ENCODE assay signal across 27 cellular contexts in genomic region chr13:74820809-74821208, GRCh38.
"Had no signal": no experiment of that assay in that cellular context is flagged by ENCODE, and none has a peak within 500 bp of the region (broad histone marks: within the 10 kb centered on the region; RNA-seq: fewer than 3 reads in every experiment).

No MANE protein-coding gene starts in this region.

- H3K4me1 Mint-ChIP-seq: memory B cell; mesothelial cell of epicardium; naive B cell; stimulated activated naive CD8-positive, alpha-beta T cell treated with anti-CD3 and anti-CD28 coated beads, Interleukin-15, amount 100 ng/mL, for 72 hours had no signal

- ATAC-seq: left lobe of liver; mucosa of descending colon; natural killer cell treated with Interleukin-12 subunit alpha and Interleukin-12 subunit beta and Interleukin-15 and Interleukin-18, amount 100 ng/mL, for 72 hours; sciatic nerve; stimulated activated naive CD8-positive, alpha-beta T cell treated with anti-CD3 and anti-CD28 coated beads, Interleukin-15, amount 100 ng/mL, for 72 hours; upper lobe of right lung had no signal

- H3K4me1 ChIP-seq: esophagus muscularis mucosa, prostate gland, right atrium auricular region, suprapubic skin, transverse colon, upper lobe of right lung, uterus had no signal

- H3K27ac Mint-ChIP-seq: dendritic cell treated with granulocyte-macrophage colony-stimulating factor and Interleukin-4, amounts not matched to agents 40 ng/mL and 50 ng/mL, for 4 days; memory B cell; mesothelial cell of epicardium; naive B cell; natural killer cell treated with Interleukin-12 subunit alpha and Interleukin-12 subunit beta and Interleukin-15 and Interleukin-18, amount 100 ng/mL, for 72 hours; stimulated activated naive CD8-positive, alpha-beta T cell treated with anti-CD3 and anti-CD28 coated beads, Interleukin-15, amount 100 ng/mL, for 72 hours had no signal

- H3K4me2 ChIP-seq: smooth muscle cell had no signal

- H3K27ac ChIP-seq: esophagus muscularis mucosa, prostate gland, right atrium auricular region, suprapubic skin, transverse colon, upper lobe of right lung, uterus had no signal

- H3K36me3 ChIP-seq: esophagus muscularis mucosa, prostate gland, right atrium auricular region, suprapubic skin, transverse colon, upper lobe of right lung, uterus had no signal

- H3K9me3 ChIP-seq: esophagus muscularis mucosa, mucosa of descending colon, prostate gland, right atrium auricular region, suprapubic skin, transverse colon, upper lobe of right lung, uterus had no signal

- H3K27me3 ChIP-seq: esophagus muscularis mucosa, right atrium auricular region, suprapubic skin, transverse colon, upper lobe of right lung, uterus had no signal

- DNase-seq: effector CD8-positive, alpha-beta T cell; hypothalamus; kidney; mucosa of descending colon; naive B cell; stimulated activated CD4-positive, alpha-beta T cell treated with anti-CD3 and anti-CD28 coated beads, Interleukin-12 subunit alpha, Interleukin-12 subunit beta, amount 100 ng/mL, for 4 hours; stimulated activated CD4-positive, alpha-beta T cell treated with anti-CD3 and anti-CD28 coated beads, Interleukin-1b, Interleukin-23, amount 100 ng/mL, for 48 hours; stimulated activated CD4-positive, alpha-beta T cell treated with anti-CD3 and anti-CD28 coated beads, Interleukin-4, amount 100 ng/mL, for 1 hour; stimulated activated CD8-positive, alpha-beta memory T cell treated with anti-CD3 and anti-CD28 coated beads, Interleukin-4, amount 100 ng/mL, for 48 hours; stimulated activated naive CD4-positive, alpha-beta T cell; stimulated activated naive CD8-positive, alpha-beta T cell treated with anti-CD3 and anti-CD28 coated beads, Interleukin-15, amount 100 ng/mL, for 72 hours; transverse colon; upper lobe of right lung; uterus had no signal

- H3K4me3 ChIP-seq: esophagus muscularis mucosa, lung, mucosa of descending colon, prostate gland, right atrium auricular region, smooth muscle cell, suprapubic skin, transverse colon, upper lobe of right lung, uterus had no signal

- H3K36me3 Mint-ChIP-seq: memory B cell; mesothelial cell of epicardium; naive B cell; natural killer cell treated with Interleukin-12 subunit alpha and Interleukin-12 subunit beta and Interleukin-15 and Interleukin-18, amount 100 ng/mL, for 72 hours had no signal

- H3K4me3 Mint-ChIP-seq: dendritic cell treated with granulocyte-macrophage colony-stimulating factor and Interleukin-4, amounts not matched to agents 40 ng/mL and 50 ng/mL, for 4 days; memory B cell; mesothelial cell of epicardium; naive B cell; natural killer cell treated with Interleukin-12 subunit alpha and Interleukin-12 subunit beta and Interleukin-15 and Interleukin-18, amount 100 ng/mL, for 72 hours; neural crest cell; stimulated activated naive CD8-positive, alpha-beta T cell treated with anti-CD3 and anti-CD28 coated beads, Interleukin-15, amount 100 ng/mL, for 72 hours had no signal

- H3K27me3 Mint-ChIP-seq: dendritic cell treated with granulocyte-macrophage colony-stimulating factor and Interleukin-4, amounts not matched to agents 40 ng/mL and 50 ng/mL, for 4 days; naive B cell; stimulated activated naive CD8-positive, alpha-beta T cell treated with anti-CD3 and anti-CD28 coated beads, Interleukin-15, amount 100 ng/mL, for 72 hours had no signal

- H3K9me3 Mint-ChIP-seq: memory B cell; mesothelial cell of epicardium; natural killer cell treated with Interleukin-12 subunit alpha and Interleukin-12 subunit beta and Interleukin-15 and Interleukin-18, amount 100 ng/mL, for 72 hours; stimulated activated naive CD8-positive, alpha-beta T cell treated with anti-CD3 and anti-CD28 coated beads, Interleukin-15, amount 100 ng/mL, for 72 hours had no signal
